ENCODE assay signal across 10 cellular contexts in genomic region chr10:112361951-112362770, GRCh38. TPM values are rescaled to one million over a fixed set of nuclear protein-coding genes. Genes with fewer than 3 reads are reported as not detected.
A peak's percentile ranks its signal among the peaks of the same experiment; 100 is the strongest.
DNase-seq lines count a peak whose midpoint lies in the region; ATAC-seq and TF ChIP-seq lines count a peak whose summit lies in the region.
"Had no signal": no experiment of that assay in that cellular context is flagged by ENCODE, and none has a peak within 500 bp of the region (broad histone marks: within the 10 kb centered on the region; RNA-seq: fewer than 3 reads in every experiment).

No MANE protein-coding gene starts in this region.

- TF ChIP-seq CTCF in vagina (IDR thresholded peaks at IDR 0.05) = no peak

- H3K4me3 ChIP-seq in vagina = no peak overlapping the region
- H3K4me3 ChIP-seq: A549 had no signal

- TF ChIP-seq POLR2A in vagina (IDR thresholded peaks at IDR 0.05) = no peak

- H3K27ac ChIP-seq in vagina = peak overlapping the region; percentile 31

- ATAC-seq in esophagus mucosa (peak; percentile 55), GM19455 (IDR thresholded peaks at IDR 0.05; ENCODE audit: unreplicated experiment) (no peak)

- H3K27me3 ChIP-seq in vagina = no peaks in the 10 kb centered on the region

- H3K4me1 ChIP-seq in vagina = peaks cover 31% of the 10 kb centered on the region

- no peaks in the 10 kb centered on the region for H3K9me3 ChIP-seq in vagina
- H3K9me3 ChIP-seq: A549 had no signal

- intact Hi-C loops in vagina (cut with DNase I) = no loop called here

- DNase-seq in NCI-H2196 (lab: John Stamatoyannopoulos, UW; ENCODE audit: unreplicated experiment) (peak; percentile 1), NCI-H2196 treated with DMSO at 0.1 percent for 48 hours (lab: John Stamatoyannopoulos, UW; ENCODE audit: unreplicated experiment) (no peak), mesenteric fat pad (ENCODE audit: low spot score) (peak; percentile 89), vagina (ENCODE audit: extremely low spot score in 2 of 2) (peak in 1 of 2 donors; percentile 89), SW480 (ENCODE audit: low spot score) (no peak), KG1 (lab: John Stamatoyannopoulos, UW) (no peak)
- DNase-seq: activated T-cell treated with anti-CD3 and anti-CD28 coated beads for 4 hours had no signal

- H3K36me3 ChIP-seq in vagina = no peaks in the 10 kb centered on the region

RNA-seq across cellular contexts. Expression of gene ACSL5, which starts 11.8 kb away (rescaled TPM):
- total RNA-seq in esophagus mucosa (3.3 TPM), mesenteric fat pad (41.9 TPM), vagina (8.3 TPM)

Comparison
In these comparisons a context has a peak if more than half of its experiments do, and no peak if none do; other contexts are left out.
1. DNase-seq: peak in NCI-H2196 (single experiment) and mesenteric fat pad (single experiment); none in NCI-H2196 treated with DMSO at 0.1 percent for 48 hours (single experiment), SW480 (single experiment) and KG1 (single experiment).